19 cellular contexts compared by ENCODE assay signal in the genomic region with DNA sequence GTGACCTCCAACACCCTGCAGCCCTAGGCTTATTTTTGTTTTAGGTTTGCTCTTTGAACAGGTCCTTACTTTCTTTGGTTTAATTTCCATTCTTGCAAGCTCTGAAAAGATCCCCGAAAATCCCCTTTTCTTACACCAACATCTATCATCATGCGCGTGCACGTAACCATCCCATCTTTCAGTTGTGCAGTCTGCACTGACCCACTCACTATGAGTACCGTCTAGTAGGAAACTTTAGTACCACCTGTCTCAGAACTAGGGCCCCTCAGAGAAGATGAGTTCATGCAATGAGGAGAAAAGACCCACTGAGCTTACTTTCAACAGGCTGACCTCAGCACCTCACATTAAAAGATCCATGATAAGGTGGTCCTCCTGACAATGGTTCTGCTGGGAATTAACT.
DNase-seq lines count a peak whose midpoint lies in the region; ATAC-seq and TF ChIP-seq lines count a peak whose summit lies in the region.
"Had no signal": no experiment of that assay in that cellular context is flagged by ENCODE, and none has a peak within 500 bp of the region (broad histone marks: within the 10 kb centered on the region; RNA-seq: fewer than 3 reads in every experiment).

No MANE protein-coding gene starts in this region.

- peak; percentile 32 for DNase-seq in activated CD8-positive, alpha-beta T cell treated with anti-CD3 and anti-CD28 coated beads for 36 hours
- no peak for DNase-seq in activated CD8-positive, alpha-beta T cell treated with anti-CD3 and anti-CD28 coated beads, Interleukin-2, amount 10 ng/mL, durations not matched to agents 7 days and 5 days
- DNase-seq in PC-3 (no peak), mesenchymal stem cell (no peak), HK-2 (ENCODE audit: unreplicated experiment) (no peak)
- DNase-seq in stimulated activated naive CD8-positive, alpha-beta T cell treated with anti-CD3 and anti-CD28 coated beads, Interleukin-15, Interleukin-2, amounts not matched to agents 100 U/mL and 50 U/mL, for 24 hours, result no peak
- DNase-seq in naive thymus-derived CD4-positive, alpha-beta T cell, result no peak
- DNase-seq: activated CD8-positive, alpha-beta memory T cell treated with anti-CD3 and anti-CD28 coated beads for 24 hours; activated T-cell treated with anti-CD3 and anti-CD28 coated beads, Interleukin-2, amount 50 U/mL, for 1 hour; left ventricle myocardium superior; Right ventricle myocardium superior; sigmoid colon had no signal

- no peak overlapping the region for H3K18ac ChIP-seq in mesenchymal stem cell (ENCODE audit: low read depth in 1 of 2, low read length in 2 of 2)

- H3K27me3 Mint-ChIP-seq in activated CD8-positive, alpha-beta T cell treated with anti-CD3 and anti-CD28 coated beads for 36 hours, result no peaks in the 10 kb centered on the region
- peaks cover 8% of the 10 kb centered on the region for H3K27me3 Mint-ChIP-seq in activated CD8-positive, alpha-beta T cell treated with anti-CD3 and anti-CD28 coated beads, Interleukin-2, amount 10 ng/mL, durations not matched to agents 7 days and 5 days (ENCODE audit: low read depth)
- H3K27me3 Mint-ChIP-seq in naive thymus-derived CD4-positive, alpha-beta T cell, result peaks cover 0 to 21% (median 0%) of the 10 kb centered on the region in 5 donors

- H3K4me3 Mint-ChIP-seq in activated CD8-positive, alpha-beta T cell treated with anti-CD3 and anti-CD28 coated beads for 36 hours, result no peak overlapping the region
- H3K4me3 Mint-ChIP-seq in activated CD8-positive, alpha-beta T cell treated with anti-CD3 and anti-CD28 coated beads, Interleukin-2, amount 10 ng/mL, durations not matched to agents 7 days and 5 days, result no peak overlapping the region
- H3K4me3 Mint-ChIP-seq in naive thymus-derived CD4-positive, alpha-beta T cell, result no peak overlapping the region
- H3K4me3 Mint-ChIP-seq: effector memory CD8-positive, alpha-beta T cell; nephron had no signal

- ATAC-seq in activated CD8-positive, alpha-beta T cell treated with anti-CD3 and anti-CD28 coated beads for 36 hours, result peak; percentile 60
- no peak for ATAC-seq in activated CD8-positive, alpha-beta T cell treated with anti-CD3 and anti-CD28 coated beads, Interleukin-2, amount 10 ng/mL, durations not matched to agents 7 days and 5 days
- no peak for ATAC-seq in PC-3
- peak; percentile 64 for ATAC-seq in stimulated activated naive CD8-positive, alpha-beta T cell treated with anti-CD3 and anti-CD28 coated beads, Interleukin-15, Interleukin-2, amounts not matched to agents 100 U/mL and 50 U/mL, for 24 hours
- ATAC-seq in HG02588 (IDR thresholded peaks at IDR 0.05; ENCODE audit: unreplicated experiment), result no peak
- ATAC-seq in naive thymus-derived CD4-positive, alpha-beta T cell, result no peak

- H2BK5ac ChIP-seq in mesenchymal stem cell (ENCODE audit: low read depth, low read length, poor library complexity, severe bottlenecking), result no peak overlapping the region

- H3K9me3 ChIP-seq in PC-3 (ENCODE audit: low read length), result no peaks in the 10 kb centered on the region
- H3K9me3 ChIP-seq in mesenchymal stem cell (ENCODE audit: control insufficient read depth, low read length), result no peaks in the 10 kb centered on the region
- no peaks in the 10 kb centered on the region for H3K9me3 ChIP-seq in naive thymus-derived CD4-positive, alpha-beta T cell (ENCODE audit: control insufficient read depth in 2 of 3, low read length in 3 of 3)
- H3K9me3 ChIP-seq: BE2C, sigmoid colon, upper lobe of left lung had no signal

- BruUV-seq in PC-3 (replicated peaks; lab: Mats Ljungman, UMichigan), result no TSS peak

- H3K14ac ChIP-seq in mesenchymal stem cell (ENCODE audit: low read length in 2 of 2), result no peak overlapping the region

- POLR2A ChIA-PET in activated CD8-positive, alpha-beta T cell treated with anti-CD3 and anti-CD28 coated beads for 36 hours (lab: Charles Lee), result interaction anchor here (0.6 to 1.1 kb wide), 2 partner anchors 24 to 240 kb away, joined by 3 to 4 read pairs; no protein-coding TSS in a partner anchor
- POLR2A ChIA-PET in activated CD8-positive, alpha-beta T cell treated with anti-CD3 and anti-CD28 coated beads, Interleukin-2, amount 10 ng/mL, durations not matched to agents 7 days and 5 days (lab: Charles Lee), result no interaction called here
- POLR2A ChIA-PET in PC-3 (lab: Charles Lee; ENCODE audit: unreplicated experiment), result no interaction called here
- POLR2A ChIA-PET in naive thymus-derived CD4-positive, alpha-beta T cell (lab: Charles Lee), result no interaction called here

- H4K8ac ChIP-seq in mesenchymal stem cell (ENCODE audit: low read length), result no peak overlapping the region

- H2BK120ac ChIP-seq in mesenchymal stem cell (ENCODE audit: low read depth, low read length), result no peak overlapping the region

- no peak overlapping the region for H2BK15ac ChIP-seq in mesenchymal stem cell (ENCODE audit: low read depth, poor library complexity, severe bottlenecking)

- 0 out of 2 replicates have a peak, but pooled peaks cover 4% of the 10 kb centered on the region for H3K4me1 ChIP-seq in PC-3 (ENCODE audit: insufficient read depth, low read length)
- H3K4me1 ChIP-seq in mesenchymal stem cell (ENCODE audit: control insufficient read depth, insufficient read depth, low read depth, low read length), result no peaks in the 10 kb centered on the region
- H3K4me1 ChIP-seq in naive thymus-derived CD4-positive, alpha-beta T cell (ENCODE audit: control insufficient read depth in 2 of 2, insufficient read depth in 2 of 2, low read length in 2 of 2), result peaks cover 6% of the 10 kb centered on the region in 2 donors
- H3K4me1 ChIP-seq: BE2C, breast epithelium had no signal

- H3K4me1 Mint-ChIP-seq in activated CD8-positive, alpha-beta T cell treated with anti-CD3 and anti-CD28 coated beads for 36 hours (ENCODE audit: low read depth), result peaks cover 2% of the 10 kb centered on the region
- no peaks in the 10 kb centered on the region for H3K4me1 Mint-ChIP-seq in activated CD8-positive, alpha-beta T cell treated with anti-CD3 and anti-CD28 coated beads, Interleukin-2, amount 10 ng/mL, durations not matched to agents 7 days and 5 days (ENCODE audit: low read depth)
- no peaks in the 10 kb centered on the region for H3K4me1 Mint-ChIP-seq in naive thymus-derived CD4-positive, alpha-beta T cell
- H3K4me1 Mint-ChIP-seq: nephron had no signal

- H3K9ac ChIP-seq in PC-3 (ENCODE audit: low read length) (no peak overlapping the region), mesenchymal stem cell (ENCODE audit: low read length) (peak overlapping the region; percentile 68)

- no peaks in the 10 kb centered on the region for H4K20me1 ChIP-seq in PC-3 (ENCODE audit: low read length)

- no peaks in the 10 kb centered on the region for H3K9me3 Mint-ChIP-seq in activated CD8-positive, alpha-beta T cell treated with anti-CD3 and anti-CD28 coated beads for 36 hours
- no peaks in the 10 kb centered on the region for H3K9me3 Mint-ChIP-seq in activated CD8-positive, alpha-beta T cell treated with anti-CD3 and anti-CD28 coated beads, Interleukin-2, amount 10 ng/mL, durations not matched to agents 7 days and 5 days (ENCODE audit: insufficient read depth)
- H3K9me3 Mint-ChIP-seq in naive thymus-derived CD4-positive, alpha-beta T cell, result no peaks in the 10 kb centered on the region
- H3K9me3 Mint-ChIP-seq: effector memory CD8-positive, alpha-beta T cell had no signal

- H3K9me2 ChIP-seq in PC-3 (replicated peaks; ENCODE audit: low read length), result no peaks in the 10 kb centered on the region

- H3K36me3 ChIP-seq in PC-3 (ENCODE audit: low read depth, low read length), result no peaks in the 10 kb centered on the region
- H3K36me3 ChIP-seq in mesenchymal stem cell (ENCODE audit: control insufficient read depth in 1 of 2, insufficient read depth in 2 of 2, low read depth in 1 of 2, low read length in 2 of 2), result no peaks in the 10 kb centered on the region
- H3K36me3 ChIP-seq in naive thymus-derived CD4-positive, alpha-beta T cell (ENCODE audit: control insufficient read depth in 2 of 3, insufficient read depth in 3 of 3, low read length in 3 of 3), result no peaks in the 10 kb centered on the region
- H3K36me3 ChIP-seq: BE2C, breast epithelium, sigmoid colon, upper lobe of left lung had no signal

- intact Hi-C loops in activated CD8-positive, alpha-beta T cell treated with anti-CD3 and anti-CD28 coated beads for 36 hours (cut with micrococcal nuclease), result loop anchor here (10.0 kb wide), 1 partner anchor 300 kb away; no protein-coding TSS in a partner anchor
- intact Hi-C loops in PC-3 (cut with micrococcal nuclease), result no loop called here
- intact Hi-C loops in naive thymus-derived CD4-positive, alpha-beta T cell (cut with micrococcal nuclease), result loop anchor here (1.0 to 10.0 kb wide), 4 partner anchors 301 to 1780 kb away; a partner anchor contains a TSS

- peak overlapping the region; percentile 2 for H2AK5ac ChIP-seq in mesenchymal stem cell (ENCODE audit: low read length, severe bottlenecking)

- no peaks in the 10 kb centered on the region for H3K36me3 Mint-ChIP-seq in activated CD8-positive, alpha-beta T cell treated with anti-CD3 and anti-CD28 coated beads for 36 hours (ENCODE audit: low read depth)
- no peaks in the 10 kb centered on the region for H3K36me3 Mint-ChIP-seq in activated CD8-positive, alpha-beta T cell treated with anti-CD3 and anti-CD28 coated beads, Interleukin-2, amount 10 ng/mL, durations not matched to agents 7 days and 5 days (ENCODE audit: low read depth)
- H3K36me3 Mint-ChIP-seq in naive thymus-derived CD4-positive, alpha-beta T cell, result no peaks in the 10 kb centered on the region

- no peak overlapping the region for H2BK12ac ChIP-seq in mesenchymal stem cell (ENCODE audit: low read length in 2 of 2)

- no peak for TF ChIP-seq CTCF in activated CD8-positive, alpha-beta T cell treated with anti-CD3 and anti-CD28 coated beads for 36 hours (IDR thresholded peaks at IDR 0.05)
- TF ChIP-seq CTCF in PC-3 (conservative IDR thresholded peaks at IDR 0.05; ENCODE audit: low read depth, low read length), result no peak

- H3K4me3 ChIP-seq in PC-3 (ENCODE audit: low read length), result 0 out of 2 replicates have a peak overlapping the region, but pooled peaks have one; percentile 40
- no peak overlapping the region for H3K4me3 ChIP-seq in mesenchymal stem cell (ENCODE audit: insufficient read depth in 1 of 2, low read depth in 1 of 2, low read length in 2 of 2)
- H3K4me3 ChIP-seq in naive thymus-derived CD4-positive, alpha-beta T cell (ENCODE audit: low read length), result no peak overlapping the region
- H3K4me3 ChIP-seq: breast epithelium, sigmoid colon, upper lobe of left lung had no signal

- H3K27ac Mint-ChIP-seq in activated CD8-positive, alpha-beta T cell treated with anti-CD3 and anti-CD28 coated beads for 36 hours, result no peak overlapping the region
- H3K27ac Mint-ChIP-seq in activated CD8-positive, alpha-beta T cell treated with anti-CD3 and anti-CD28 coated beads, Interleukin-2, amount 10 ng/mL, durations not matched to agents 7 days and 5 days, result no peak overlapping the region
- H3K27ac Mint-ChIP-seq in naive thymus-derived CD4-positive, alpha-beta T cell, result no peak overlapping the region
- H3K27ac Mint-ChIP-seq: effector memory CD8-positive, alpha-beta T cell; nephron; progenitor cell of endocrine pancreas had no signal

- H3K27me3 ChIP-seq in PC-3 (ENCODE audit: low read length) (no peaks in the 10 kb centered on the region), mesenchymal stem cell (ENCODE audit: control insufficient read depth in 1 of 2, insufficient read depth in 1 of 2, low read length in 2 of 2) (peaks cover 0 to 22% of the 10 kb centered on the region in 2 experiments)
- no peaks in the 10 kb centered on the region for H3K27me3 ChIP-seq in naive thymus-derived CD4-positive, alpha-beta T cell (ENCODE audit: control insufficient read depth in 2 of 2, insufficient read depth in 2 of 2, low read length in 2 of 2)
- H3K27me3 ChIP-seq: BE2C, breast epithelium, sigmoid colon, upper lobe of left lung had no signal

- no peak overlapping the region for H4K91ac ChIP-seq in mesenchymal stem cell (ENCODE audit: low read length)

- no peaks in the 10 kb centered on the region for H3K79me1 ChIP-seq in mesenchymal stem cell (replicated peaks; ENCODE audit: low read length, poor library complexity, severe bottlenecking)

- H3K23ac ChIP-seq in mesenchymal stem cell (ENCODE audit: low read length in 2 of 2), result no peak overlapping the region

- H3K79me2 ChIP-seq in PC-3 (ENCODE audit: low read length), result no peaks in the 10 kb centered on the region

- WGBS in mesenchymal stem cell, result 94% methylated on average over 5 of the region's 5 CpGs

- no peak overlapping the region for H3K4ac ChIP-seq in mesenchymal stem cell (ENCODE audit: low read depth in 1 of 2, low read length in 2 of 2)

- CTCF ChIA-PET in activated CD8-positive, alpha-beta T cell treated with anti-CD3 and anti-CD28 coated beads for 36 hours (lab: Charles Lee), result interaction anchor here (0.7 to 6.6 kb wide), 8 partner anchors 11 to 301 kb away, joined by 3 to 52 read pairs (median 4); no protein-coding TSS in a partner anchor
- CTCF ChIA-PET in activated CD8-positive, alpha-beta T cell treated with anti-CD3 and anti-CD28 coated beads, Interleukin-2, amount 10 ng/mL, durations not matched to agents 7 days and 5 days (lab: Charles Lee), result interaction anchor here (1.0 to 1.9 kb wide), 7 partner anchors 9 to 464 kb away, joined by 3 to 10 read pairs (median 5); no protein-coding TSS in a partner anchor
- CTCF ChIA-PET in PC-3 (lab: Charles Lee), result interaction anchor here (0.7 to 0.8 kb wide), 2 partner anchors 104 to 301 kb away, joined by 3 to 4 read pairs; no protein-coding TSS in a partner anchor
- CTCF ChIA-PET in naive thymus-derived CD4-positive, alpha-beta T cell (lab: Charles Lee), result interaction anchor here (0.6 to 0.9 kb wide), 3 partner anchors 8 to 1721 kb away, joined by 3 to 5 read pairs (median 3); no protein-coding TSS in a partner anchor

- no peak overlapping the region for H3K27ac ChIP-seq in PC-3 (ENCODE audit: low read length)
- no peak overlapping the region for H3K27ac ChIP-seq in mesenchymal stem cell (ENCODE audit: low read length, poor library complexity, severe bottlenecking)
- no peak overlapping the region for H3K27ac ChIP-seq in naive thymus-derived CD4-positive, alpha-beta T cell (ENCODE audit: low read depth, low read length)
- H3K27ac ChIP-seq: breast epithelium, sigmoid colon, upper lobe of left lung had no signal

- H3K4me2 ChIP-seq in PC-3 (ENCODE audit: low read length) (peak overlapping the region; percentile 67), mesenchymal stem cell (ENCODE audit: low read length, poor library complexity, severe bottlenecking) (no peak overlapping the region)

- peak overlapping the region; percentile 47; the same call in 1 of the 2 replicates for H2AFZ ChIP-seq in PC-3 (ENCODE audit: low read length)
- H2AFZ ChIP-seq in mesenchymal stem cell (ENCODE audit: low read depth, low read length), result no peak overlapping the region

- H3F3A ChIP-seq in PC-3 (ENCODE audit: low read length, unreplicated experiment), result no peaks in the 10 kb centered on the region

Comparison
In these comparisons a context has a peak if more than half of its experiments do, and no peak if none do; other contexts are left out.
1. ATAC-seq: peak in activated CD8-positive, alpha-beta T cell treated with anti-CD3 and anti-CD28 coated beads for 36 hours (single experiment) and stimulated activated naive CD8-positive, alpha-beta T cell treated with anti-CD3 and anti-CD28 coated beads, Interleukin-15, Interleukin-2, amounts not matched to agents 100 U/mL and 50 U/mL, for 24 hours (single experiment); none in activated CD8-positive, alpha-beta T cell treated with anti-CD3 and anti-CD28 coated beads, Interleukin-2, amount 10 ng/mL, durations not matched to agents 7 days and 5 days (single experiment), PC-3 (single experiment), HG02588 (single experiment) and naive thymus-derived CD4-positive, alpha-beta T cell (single experiment).